In genomic region chr22:44204937-44205712, GRCh38 we compare ENCODE assay signal across 22 cellular contexts. TPM values are rescaled to one million over a fixed set of nuclear protein-coding genes. Genes with fewer than 3 reads are reported as not detected.
DNase-seq lines count a peak whose midpoint lies in the region; ATAC-seq lines count a peak whose summit lies in the region.
"Had no signal": no experiment of that assay in that cellular context is flagged by ENCODE, and none has a peak within 500 bp of the region (broad histone marks: within the 10 kb centered on the region; RNA-seq: fewer than 3 reads in every experiment).

No MANE protein-coding gene starts in this region.

- H3K9me3 Mint-ChIP-seq in IgD-negative memory B cell = peaks cover 2 to 13% (median 4%) of the 10 kb centered on the region in 3 donors
- H3K9me3 Mint-ChIP-seq in stimulated activated memory B cell treated with anti-CD40 and anti-IgM and Interleukin-4, amounts not matched to agents 10 μg/mL and 1 μg/mL and 100 μg/mL, for 72 hours = peaks cover 5% of the 10 kb centered on the region

- H3K27me3 Mint-ChIP-seq in IgD-negative memory B cell = no peaks in the 10 kb centered on the region
- no peaks in the 10 kb centered on the region for H3K27me3 Mint-ChIP-seq in stimulated activated memory B cell treated with anti-CD40 and anti-IgM and Interleukin-4, amounts not matched to agents 10 μg/mL and 1 μg/mL and 100 μg/mL, for 72 hours
- H3K27me3 Mint-ChIP-seq: effector memory CD8-positive, alpha-beta T cell; stimulated activated naive CD8-positive, alpha-beta T cell treated with anti-CD3 and anti-CD28 coated beads, Interleukin-15, amount 100 ng/mL, for 72 hours had no signal

- H3K36me3 Mint-ChIP-seq in IgD-negative memory B cell = peaks cover 7% of the 10 kb centered on the region
- H3K36me3 Mint-ChIP-seq in stimulated activated memory B cell treated with anti-CD40 and anti-IgM and Interleukin-4, amounts not matched to agents 10 μg/mL and 1 μg/mL and 100 μg/mL, for 72 hours = peaks cover 54% of the 10 kb centered on the region

- H3K4me1 Mint-ChIP-seq in IgD-negative memory B cell = peaks cover 28 to 37% (median 32%) of the 10 kb centered on the region in 3 donors
- H3K4me1 Mint-ChIP-seq in stimulated activated memory B cell treated with anti-CD40 and anti-IgM and Interleukin-4, amounts not matched to agents 10 μg/mL and 1 μg/mL and 100 μg/mL, for 72 hours = peaks cover 55% of the 10 kb centered on the region

- H3K4me3 Mint-ChIP-seq in IgD-negative memory B cell = peak overlapping the region in 3 of 4 donors; percentile 44 to 86 (median 75)
- no peak overlapping the region for H3K4me3 Mint-ChIP-seq in stimulated activated memory B cell treated with anti-CD40 and anti-IgM and Interleukin-4, amounts not matched to agents 10 μg/mL and 1 μg/mL and 100 μg/mL, for 72 hours
- H3K4me3 Mint-ChIP-seq: effector memory CD8-positive, alpha-beta T cell; stimulated activated naive CD8-positive, alpha-beta T cell treated with anti-CD3 and anti-CD28 coated beads, Interleukin-15, amount 100 ng/mL, for 72 hours had no signal

- DNase-seq in activated effector memory CD4-positive, alpha-beta T cell treated with anti-CD3 and anti-CD28 coated beads, Interleukin-2, amount 50 U/mL, for 16 hours = peak; percentile 55
- DNase-seq in activated effector memory CD4-positive, alpha-beta T cell treated with Interleukin-2 at 50 U/mL for 16 hours = no peak
- peak; percentile 82 for DNase-seq in germinal center (ENCODE audit: low spot score)
- no peak for DNase-seq in DMS153 (lab: John Stamatoyannopoulos, UW)
- no peak for DNase-seq in NCI-H524 treated with DMSO at 0.1 percent for 48 hours (lab: John Stamatoyannopoulos, UW)
- DNase-seq: activated CD4-positive, alpha-beta T cell treated with anti-CD3 and anti-CD28 coated beads for 4 hours; brain microvascular endothelial cell; colonic mucosa; effector memory CD8-positive, alpha-beta T cell; hypothalamus; Kasumi-1; NCI-H187 treated with DMSO at 0.1 percent for 48 hours; NCI-H82; occipital lobe; PC-3; retina; SIG-M5; stimulated activated CD4-positive, alpha-beta T cell treated with anti-CD3 and anti-CD28 coated beads, Interleukin-4, amount 100 ng/mL, for 24 hours; stimulated activated naive CD8-positive, alpha-beta T cell treated with anti-CD3 and anti-CD28 coated beads, Interleukin-15, amount 100 ng/mL, for 72 hours had no signal

- H3K27ac Mint-ChIP-seq in IgD-negative memory B cell = peak overlapping the region; percentile 9 to 73 (median 46)
- peak overlapping the region; percentile 35 for H3K27ac Mint-ChIP-seq in stimulated activated memory B cell treated with anti-CD40 and anti-IgM and Interleukin-4, amounts not matched to agents 10 μg/mL and 1 μg/mL and 100 μg/mL, for 72 hours
- H3K27ac Mint-ChIP-seq: stimulated activated naive CD8-positive, alpha-beta T cell treated with anti-CD3 and anti-CD28 coated beads, Interleukin-15, amount 100 ng/mL, for 72 hours had no signal

- ATAC-seq in stimulated activated memory B cell treated with anti-CD40 and anti-IgM and Interleukin-4, amounts not matched to agents 10 μg/mL and 1 μg/mL and 100 μg/mL, for 72 hours = peak; percentile 83
- ATAC-seq in GM19328 (IDR thresholded peaks at IDR 0.05; ENCODE audit: unreplicated experiment) = no peak
- ATAC-seq: effector memory CD8-positive, alpha-beta T cell; PC-3; stimulated activated naive CD8-positive, alpha-beta T cell treated with anti-CD3 and anti-CD28 coated beads, Interleukin-15, amount 100 ng/mL, for 72 hours had no signal

RNA-seq across cellular contexts. Expression of gene PARVG, which starts 24.4 kb away (rescaled TPM):
- polyA plus RNA-seq in IgD-negative memory B cell = 120 TPM

Comparison
In these comparisons a context has a peak if more than half of its experiments do, and no peak if none do; other contexts are left out.
1. DNase-seq: peak in activated effector memory CD4-positive, alpha-beta T cell treated with anti-CD3 and anti-CD28 coated beads, Interleukin-2, amount 50 U/mL, for 16 hours (single experiment) and germinal center (single experiment); none in activated effector memory CD4-positive, alpha-beta T cell treated with Interleukin-2 at 50 U/mL for 16 hours (single experiment), DMS153 (single experiment) and NCI-H524 treated with DMSO at 0.1 percent for 48 hours (single experiment).